8 cellular contexts compared by ENCODE assay signal in the genomic region with DNA sequence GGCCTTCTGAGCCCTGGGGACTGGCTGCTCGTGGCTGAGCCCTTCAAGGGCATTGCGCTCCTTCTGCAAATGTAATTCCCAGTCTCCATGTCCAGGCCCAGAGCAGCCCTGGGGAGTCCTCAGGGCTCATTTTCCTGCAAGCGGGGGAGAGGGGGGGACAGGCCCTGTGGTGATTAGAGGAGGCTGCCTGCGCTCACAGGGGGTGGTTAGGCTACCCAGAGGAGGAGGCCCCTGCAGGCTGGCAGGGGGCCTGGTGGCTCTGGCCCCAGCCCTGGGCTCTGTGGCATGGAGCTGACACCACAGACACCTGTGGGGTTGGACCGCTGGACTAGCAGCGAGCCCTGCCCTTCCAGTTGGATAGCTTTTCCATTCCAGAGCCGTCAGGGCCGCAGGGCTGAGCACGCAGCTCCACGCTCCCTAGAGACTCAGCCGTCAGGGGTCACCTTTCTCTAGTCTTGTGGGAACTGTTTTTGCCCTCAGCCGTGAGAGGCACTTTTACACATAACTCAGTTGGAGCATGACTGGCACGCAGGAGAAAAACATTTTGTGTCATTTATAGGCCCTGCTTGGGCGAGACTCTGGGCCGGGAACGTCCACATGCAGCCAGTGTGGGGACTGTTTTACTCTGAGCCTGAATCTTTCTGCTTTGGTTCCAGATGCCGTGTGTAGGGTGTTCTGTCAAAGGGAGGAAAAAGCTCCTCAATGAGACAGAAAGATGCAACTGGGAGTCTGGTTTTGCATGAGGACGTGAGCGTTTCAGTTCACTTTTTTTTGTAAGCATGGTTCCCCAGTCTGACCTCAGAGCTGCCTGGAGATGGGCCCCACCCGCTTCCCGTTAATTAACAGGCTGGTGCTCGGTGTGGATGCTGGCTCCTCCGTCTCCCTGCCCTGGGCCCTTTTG. TPM values are rescaled to one million over a fixed set of nuclear protein-coding genes. Genes with fewer than 3 reads are reported as not detected.
DNase-seq lines count a peak whose midpoint lies in the region; ATAC-seq, FAIRE-seq and TF ChIP-seq lines count a peak whose summit lies in the region.

No MANE protein-coding gene starts in this region.

- TF ChIP-seq CTCF in OCI-LY7 (conservative IDR thresholded peaks at IDR 0.05; ENCODE audit: low read length) (no peak; the same call in 1 of the 2 replicates), kidney (IDR thresholded peaks at IDR 0.05; ENCODE audit: borderline replicate concordance, extremely low read depth, insufficient read depth) (no peak), lower leg skin (IDR thresholded peaks at IDR 0.05) (no peak)

- DNase-seq in OCI-LY7 (ENCODE audit: low spot score) (peak; percentile 93), kidney (no peak), RCC 7860 (ENCODE audit: low spot score) (no peak), HTR-8/SVneo (ENCODE audit: insufficient read length, low spot score) (no peak), lower leg skin (ENCODE audit: low spot score in 2 of 2) (no peak), globus pallidus (ENCODE audit: low spot score) (no peak)

- FAIRE-seq in kidney (lab: Jason Lieb, UNC) (no peak), RCC 7860 (lab: Jason Lieb, UNC) (no peak), HTR-8/SVneo (lab: Jason Lieb, UNC) (no peak)

- H3K27ac ChIP-seq in OCI-LY7 (ENCODE audit: low read depth, low read length, poor library complexity, severe bottlenecking) (peak overlapping the region; percentile 91), kidney (ENCODE audit: low read depth in 2 of 2, low read length in 2 of 2) (peak overlapping the region; percentile 27 to 44)

- H3K9me2 ChIP-seq in OCI-LY7 (ENCODE audit: insufficient read depth, low read length), result no peaks in the 10 kb centered on the region

- H4K20me1 ChIP-seq in OCI-LY7 (ENCODE audit: insufficient read depth, low read length), result no peaks in the 10 kb centered on the region

- peak overlapping the region; percentile 75 for H3K4me2 ChIP-seq in OCI-LY7 (ENCODE audit: low read length)

- POLR2A ChIA-PET in OCI-LY7 (lab: Charles Lee), result interaction anchor here (0.9 to 1.7 kb wide), 3 partner anchors 11 to 104 kb away, joined by 4 to 5 read pairs (median 4); a partner anchor contains a TSS

- H3K9ac ChIP-seq in kidney (ENCODE audit: low read length in 2 of 2), result peak overlapping the region in 1 of 2 donors; percentile 48

- no TSS peak for BruUV-seq in OCI-LY7 (replicated peaks; lab: Mats Ljungman, UMichigan)

- ATAC-seq in GM18511 (IDR thresholded peaks at IDR 0.05; ENCODE audit: unreplicated experiment), result peak; percentile 82
- peak; percentile 79 for ATAC-seq in HG02623 (IDR thresholded peaks at IDR 0.05; ENCODE audit: unreplicated experiment)

- CTCF ChIA-PET in OCI-LY7 (lab: Charles Lee; ENCODE audit: unreplicated experiment), result no interaction called here

- peak overlapping the region; percentile 55 for H3K4me3 ChIP-seq in OCI-LY7 (ENCODE audit: low read depth, low read length, poor library complexity, severe bottlenecking)
- no peak overlapping the region for H3K4me3 ChIP-seq in kidney (ENCODE audit: low read length in 2 of 2)
- H3K4me3 ChIP-seq in lower leg skin (ENCODE audit: low read depth, poor library complexity, severe bottlenecking), result no peak overlapping the region

- no peaks in the 10 kb centered on the region for H3K79me2 ChIP-seq in OCI-LY7 (ENCODE audit: insufficient read depth, low read depth, low read length)

- intact Hi-C loops in OCI-LY7 (cut with micrococcal nuclease; ENCODE audit: unreplicated experiment), result loop anchor here (5.0 kb wide), 1 partner anchor 77 kb away; no protein-coding TSS in a partner anchor
- intact Hi-C loops in kidney (cut with DNase I), result no loop called here
- intact Hi-C loops in lower leg skin (cut with DNase I; ENCODE audit: low total_unique reads), result loop anchor here (10.0 kb wide), 2 partner anchors 46 to 704 kb away; no protein-coding TSS in a partner anchor

- H2AFZ ChIP-seq in OCI-LY7 (ENCODE audit: low read length), result peak overlapping the region; percentile 89

- 39 to 47% methylated on average over 21 to 23 of the region's 23 CpGs for WGBS in lower leg skin, 2 donors

- no peak for TF ChIP-seq POLR2A in lower leg skin (IDR thresholded peaks at IDR 0.05)

- H3K9me3 ChIP-seq in OCI-LY7 (ENCODE audit: low read length) (no peaks in the 10 kb centered on the region), kidney (ENCODE audit: control insufficient read depth in 1 of 2, low read length in 2 of 2) (no peaks in the 10 kb centered on the region)

- no peaks in the 10 kb centered on the region for H3K36me3 ChIP-seq in OCI-LY7 (ENCODE audit: insufficient read depth, low read length)
- peaks cover 0 to 7% of the 10 kb centered on the region in 2 donors for H3K36me3 ChIP-seq in kidney (ENCODE audit: control insufficient read depth in 1 of 2, insufficient read depth in 2 of 2, low read length in 2 of 2)

- H3K4me1 ChIP-seq in OCI-LY7 (ENCODE audit: insufficient read depth, low read length, poor library complexity, severe bottlenecking) (peaks cover 41% of the 10 kb centered on the region), kidney (ENCODE audit: control insufficient read depth in 1 of 2, insufficient read depth in 1 of 2, low read depth in 1 of 2, low read length in 2 of 2) (peaks cover 22 to 35% of the 10 kb centered on the region in 2 donors)

RNA-seq across cellular contexts. Expression of a gene that starts 58.1 kb away (rescaled TPM):
- 0.59 and 0.60 TPM in 2 replicates for total RNA-seq in OCI-LY7 (2014; rRNA removed; shearing (Covaris generic))
- total RNA-seq in OCI-LY7 (2022) (0.26 TPM in 1 of 2 replicates, not detected in the other), kidney (71.3 TPM), lower leg skin (10 to 100 TPM; 25.0 to 53.5 (median 29.3) TPM)
- 55.4 TPM for polyA plus RNA-seq in kidney (ENCODE audit: insufficient read depth, low read depth, low replicate concordance)

Comparison
In these comparisons a context has a peak if more than half of its experiments do, and no peak if none do; other contexts are left out.
1. RNA of a gene that starts 58.1 kb away (total RNA-seq): 71.3 TPM in kidney (single experiment) and 25.0 to 53.5 TPM in lower leg skin; 0.26 to 0.60 TPM in OCI-LY7; every median in the first group is over 10 times any median in the second.